ENCODE assay signal across 20 cellular contexts in the genomic region with DNA sequence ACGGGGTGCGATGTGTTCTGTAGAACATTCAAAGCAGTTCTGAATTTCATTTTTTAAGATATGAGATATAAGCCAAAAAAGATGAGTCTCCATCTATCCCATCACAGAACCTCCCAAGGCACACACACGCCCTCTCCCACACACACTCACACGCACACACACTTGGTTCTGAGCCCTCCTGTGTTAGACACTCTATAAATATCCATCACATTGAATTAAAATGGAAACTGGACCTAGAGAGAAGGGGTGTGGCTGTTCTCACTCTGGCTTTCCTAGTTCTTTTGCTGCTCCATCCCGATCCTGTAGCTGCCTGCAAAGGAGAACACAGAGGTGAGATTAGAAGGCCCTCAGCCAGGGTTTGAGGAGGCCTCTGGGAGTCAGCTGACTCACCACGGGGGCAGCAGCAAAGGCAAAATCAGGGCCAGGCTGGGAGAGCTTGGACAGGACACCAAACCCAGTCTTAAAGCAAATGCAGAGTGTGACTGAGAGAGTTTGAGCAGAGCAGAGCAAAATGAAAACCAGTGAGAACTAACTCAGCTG.
A peak's percentile ranks its signal among the peaks of the same experiment; 100 is the strongest.
DNase-seq lines count a peak whose midpoint lies in the region; ATAC-seq, FAIRE-seq and TF ChIP-seq lines count a peak whose summit lies in the region.
"Had no signal": no experiment of that assay in that cellular context is flagged by ENCODE, and none has a peak within 500 bp of the region (broad histone marks: within the 10 kb centered on the region; RNA-seq: fewer than 3 reads in every experiment).

No MANE protein-coding gene starts in this region.

- peak; percentile 77 for DNase-seq in cardiac septum (ENCODE audit: low spot score)
- DNase-seq in Right ventricle myocardium inferior (ENCODE audit: missing footprints) = no peak
- no peak for DNase-seq in urothelium cell line (ENCODE audit: low spot score)
- DNase-seq in coronary artery (ENCODE audit: low spot score) = no peak
- no peak for DNase-seq in NCI-H748 treated with DMSO at 0.1 percent for 48 hours (lab: John Stamatoyannopoulos, UW)
- DNase-seq: CD8-positive, alpha-beta T cell; DMS53; H9; MV-4-11; NCI-H1694 treated with DMSO at 0.1 percent for 48 hours; NCI-H345; NCI-H524 treated with DMSO at 0.1 percent for 48 hours; SHP77 had no signal

- H3K27ac ChIP-seq in coronary artery = no peak overlapping the region
- H3K27ac ChIP-seq: BLaER1 treated with 17β-estradiol and CSF1 and Interleukin-3, amounts not matched to agents 10 nM and 100 nM; KMS-11; SK-N-MC had no signal

- H3K36me3 Mint-ChIP-seq in brain = no peaks in the 10 kb centered on the region
- no peaks in the 10 kb centered on the region for H3K36me3 Mint-ChIP-seq in nephron (ENCODE audit: low read depth)
- H3K36me3 Mint-ChIP-seq: CD8-positive, alpha-beta T cell had no signal

- peak; percentile 13 for FAIRE-seq in urothelium cell line (lab: Jason Lieb, UNC)
- FAIRE-seq: HepG2, RCC 7860 had no signal

- H3K4me3 Mint-ChIP-seq in brain (peak overlapping the region in 2 of 5 experiments; percentile 4 to 51), nephron (peak overlapping the region in 1 of 3 experiments; percentile 0)
- H3K4me3 Mint-ChIP-seq: CD8-positive, alpha-beta T cell; H9 had no signal

- intact Hi-C loops in cardiac septum (cut with DNase I) = loop anchor here (10.0 kb wide), 1 partner anchor 192 kb away; a partner anchor contains a TSS
- intact Hi-C loops in Right ventricle myocardium inferior (cut with DNase I) = no loop called here

- TF ChIP-seq CTCF in brain (conservative IDR thresholded peaks at IDR 0.05) (no peak), nephron (IDR thresholded peaks at IDR 0.05; ENCODE audit: unreplicated experiment in 3 of 3) (no peak), coronary artery (IDR thresholded peaks at IDR 0.05) (no peak)

- H3K4me1 Mint-ChIP-seq in brain (peaks cover 62% of the 10 kb centered on the region), nephron (peaks cover 58% of the 10 kb centered on the region)

- ATAC-seq in Right ventricle myocardium inferior = no peak
- ATAC-seq: CD8-positive, alpha-beta T cell; HepG2 had no signal

- H3K27ac Mint-ChIP-seq in brain (peak overlapping the region in 4 of 5 experiments; percentile 48 to 90 (median 68)), nephron (peak overlapping the region; percentile 72 to 82 (median 80))
- H3K27ac Mint-ChIP-seq: CD8-positive, alpha-beta T cell had no signal

- H3K27me3 Mint-ChIP-seq in brain = peaks cover 6% of the 10 kb centered on the region
- H3K27me3 Mint-ChIP-seq in nephron (ENCODE audit: low read depth) = peaks cover 4% of the 10 kb centered on the region

- H3K4me3 ChIP-seq in coronary artery = no peak overlapping the region
- H3K4me3 ChIP-seq: BLaER1 treated with 17β-estradiol and CSF1 and Interleukin-3, amounts not matched to agents 10 nM and 100 nM; SK-N-MC had no signal

- H3K9me3 Mint-ChIP-seq in brain (peaks cover 0 to 14% (median 5%) of the 10 kb centered on the region in 5 experiments), nephron (no peaks in the 10 kb centered on the region)
